ENCODE assay signal across 1 cellular context in the genomic region with DNA sequence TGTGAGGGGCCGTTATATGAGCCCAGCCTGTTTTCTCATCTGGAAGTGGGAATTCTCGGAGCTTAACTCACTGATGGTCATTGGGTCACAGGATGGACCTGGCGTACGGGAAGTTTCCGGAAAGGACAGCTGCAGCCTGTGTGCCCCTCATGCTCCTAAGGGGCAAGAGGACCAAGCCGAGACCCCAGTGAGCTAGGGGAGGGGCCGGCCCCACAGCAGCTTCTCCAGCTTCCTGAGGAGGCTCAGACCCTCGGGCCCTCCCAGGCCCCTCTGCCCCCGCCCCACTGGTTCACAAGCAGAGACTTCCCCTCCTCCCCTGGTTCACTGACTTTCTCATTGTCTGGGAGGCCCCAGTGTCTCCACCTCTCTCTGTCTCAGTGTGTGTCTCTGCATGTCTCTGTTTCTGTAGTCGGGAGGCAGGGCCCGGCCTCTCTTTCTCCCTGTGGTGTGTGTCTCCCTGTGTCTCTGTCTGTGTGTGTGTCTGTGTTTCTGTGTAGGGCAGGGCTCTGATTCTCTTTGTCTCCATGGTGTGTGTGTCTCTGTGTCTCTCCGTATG.
TF ChIP-seq lines count a peak whose summit lies in the region.

No MANE protein-coding gene starts in this region.

TF ChIP-seq in SK-N-SH, 30 proteins besides CTCF, POLR2A, EP300 and RAD21:
- TF ChIP-seq RXRA (IDR thresholded peaks at IDR 0.05; ENCODE audit: borderline replicate concordance, low read depth) (no peak), TAF1 (IDR thresholded peaks at IDR 0.05; ENCODE audit: borderline replicate concordance, low read depth, low read length) (no peak), NRF1 (IDR thresholded peaks at IDR 0.05; ENCODE audit: low read depth, low read length) (no peak), JUND (IDR thresholded peaks at IDR 0.05) (no peak), ELF1 (IDR thresholded peaks at IDR 0.05) (no peak), RCOR1 (IDR thresholded peaks at IDR 0.05; ENCODE audit: low read length) (no peak), CHD2 (IDR thresholded peaks at IDR 0.05; ENCODE audit: low read length, partially characterized antibody) (no peak), EZH2phosphoT487 (IDR thresholded peaks at IDR 0.05; ENCODE audit: borderline replicate concordance, low read depth) (no peak), YY1 (IDR thresholded peaks at IDR 0.05; ENCODE audit: low read depth) (no peak), FOXJ3 (CRISPR knock-in tag; IDR thresholded peaks at IDR 0.05) (no peak), POLR2AphosphoS5 (IDR thresholded peaks at IDR 0.05; ENCODE audit: low read depth, low read length) (no peak), ZBTB33 (IDR thresholded peaks at IDR 0.05; ENCODE audit: borderline replicate concordance, low read depth) (no peak), USF2 (IDR thresholded peaks at IDR 0.05; ENCODE audit: borderline replicate concordance, low read depth, low read length) (no peak), TCF12 (IDR thresholded peaks at IDR 0.05) (no peak), GABPA (IDR thresholded peaks at IDR 0.05; ENCODE audit: low read depth) (no peak), FOXM1 (IDR thresholded peaks at IDR 0.05; ENCODE audit: low read depth) (no peak), RFX5 (IDR thresholded peaks at IDR 0.05; ENCODE audit: low read length) (no peak)
- TF ChIP-seq, protein P1, sequence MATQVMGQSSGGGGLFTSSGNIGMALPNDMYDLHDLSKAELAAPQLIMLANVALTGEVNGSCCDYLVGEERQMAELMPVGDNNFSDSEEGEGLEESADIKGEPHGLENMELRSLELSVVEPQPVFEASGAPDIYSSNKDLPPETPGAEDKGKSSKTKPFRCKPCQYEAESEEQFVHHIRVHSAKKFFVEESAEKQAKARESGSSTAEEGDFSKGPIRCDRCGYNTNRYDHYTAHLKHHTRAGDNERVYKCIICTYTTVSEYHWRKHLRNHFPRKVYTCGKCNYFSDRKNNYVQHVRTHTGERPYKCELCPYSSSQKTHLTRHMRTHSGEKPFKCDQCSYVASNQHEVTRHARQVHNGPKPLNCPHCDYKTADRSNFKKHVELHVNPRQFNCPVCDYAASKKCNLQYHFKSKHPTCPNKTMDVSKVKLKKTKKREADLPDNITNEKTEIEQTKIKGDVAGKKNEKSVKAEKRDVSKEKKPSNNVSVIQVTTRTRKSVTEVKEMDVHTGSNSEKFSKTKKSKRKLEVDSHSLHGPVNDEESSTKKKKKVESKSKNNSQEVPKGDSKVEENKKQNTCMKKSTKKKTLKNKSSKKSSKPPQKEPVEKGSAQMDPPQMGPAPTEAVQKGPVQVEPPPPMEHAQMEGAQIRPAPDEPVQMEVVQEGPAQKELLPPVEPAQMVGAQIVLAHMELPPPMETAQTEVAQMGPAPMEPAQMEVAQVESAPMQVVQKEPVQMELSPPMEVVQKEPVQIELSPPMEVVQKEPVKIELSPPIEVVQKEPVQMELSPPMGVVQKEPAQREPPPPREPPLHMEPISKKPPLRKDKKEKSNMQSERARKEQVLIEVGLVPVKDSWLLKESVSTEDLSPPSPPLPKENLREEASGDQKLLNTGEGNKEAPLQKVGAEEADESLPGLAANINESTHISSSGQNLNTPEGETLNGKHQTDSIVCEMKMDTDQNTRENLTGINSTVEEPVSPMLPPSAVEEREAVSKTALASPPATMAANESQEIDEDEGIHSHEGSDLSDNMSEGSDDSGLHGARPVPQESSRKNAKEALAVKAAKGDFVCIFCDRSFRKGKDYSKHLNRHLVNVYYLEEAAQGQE (IDR thresholded peaks at IDR 0.05; ENCODE audit: low read depth, low read length) = no peak
- TF ChIP-seq, protein P2, sequence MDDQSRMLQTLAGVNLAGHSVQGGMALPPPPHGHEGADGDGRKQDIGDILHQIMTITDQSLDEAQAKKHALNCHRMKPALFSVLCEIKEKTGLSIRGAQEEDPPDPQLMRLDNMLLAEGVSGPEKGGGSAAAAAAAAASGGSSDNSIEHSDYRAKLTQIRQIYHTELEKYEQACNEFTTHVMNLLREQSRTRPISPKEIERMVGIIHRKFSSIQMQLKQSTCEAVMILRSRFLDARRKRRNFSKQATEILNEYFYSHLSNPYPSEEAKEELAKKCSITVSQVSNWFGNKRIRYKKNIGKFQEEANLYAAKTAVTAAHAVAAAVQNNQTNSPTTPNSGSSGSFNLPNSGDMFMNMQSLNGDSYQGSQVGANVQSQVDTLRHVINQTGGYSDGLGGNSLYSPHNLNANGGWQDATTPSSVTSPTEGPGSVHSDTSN (IDR thresholded peaks at IDR 0.05) = no peak
